1 cellular context compared by ENCODE assay signal in the genomic region with DNA sequence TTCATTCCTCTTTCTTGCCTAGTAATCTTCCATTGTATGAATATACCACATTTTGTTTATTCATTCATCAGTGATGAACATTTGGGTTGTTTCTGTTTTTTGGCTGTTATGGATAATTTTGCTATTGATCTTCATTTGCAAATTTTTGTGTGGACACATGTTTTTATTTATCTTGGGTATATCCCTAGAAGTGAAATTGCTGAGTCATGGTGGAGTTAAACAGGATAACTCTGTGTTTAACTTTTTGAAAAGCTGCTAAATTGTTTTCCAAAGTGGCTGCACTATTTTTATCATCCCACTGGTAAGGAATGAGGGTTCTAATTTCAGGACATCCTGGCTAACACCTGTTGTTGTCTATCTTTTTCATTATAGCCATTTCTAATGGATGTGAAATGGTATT.
TF ChIP-seq lines count a peak whose summit lies in the region.

No MANE protein-coding gene starts in this region.

TF ChIP-seq in GM23338, 12 proteins besides CTCF, POLR2A, EP300 and RAD21 (continued from another document):
- TF ChIP-seq, protein P1, sequence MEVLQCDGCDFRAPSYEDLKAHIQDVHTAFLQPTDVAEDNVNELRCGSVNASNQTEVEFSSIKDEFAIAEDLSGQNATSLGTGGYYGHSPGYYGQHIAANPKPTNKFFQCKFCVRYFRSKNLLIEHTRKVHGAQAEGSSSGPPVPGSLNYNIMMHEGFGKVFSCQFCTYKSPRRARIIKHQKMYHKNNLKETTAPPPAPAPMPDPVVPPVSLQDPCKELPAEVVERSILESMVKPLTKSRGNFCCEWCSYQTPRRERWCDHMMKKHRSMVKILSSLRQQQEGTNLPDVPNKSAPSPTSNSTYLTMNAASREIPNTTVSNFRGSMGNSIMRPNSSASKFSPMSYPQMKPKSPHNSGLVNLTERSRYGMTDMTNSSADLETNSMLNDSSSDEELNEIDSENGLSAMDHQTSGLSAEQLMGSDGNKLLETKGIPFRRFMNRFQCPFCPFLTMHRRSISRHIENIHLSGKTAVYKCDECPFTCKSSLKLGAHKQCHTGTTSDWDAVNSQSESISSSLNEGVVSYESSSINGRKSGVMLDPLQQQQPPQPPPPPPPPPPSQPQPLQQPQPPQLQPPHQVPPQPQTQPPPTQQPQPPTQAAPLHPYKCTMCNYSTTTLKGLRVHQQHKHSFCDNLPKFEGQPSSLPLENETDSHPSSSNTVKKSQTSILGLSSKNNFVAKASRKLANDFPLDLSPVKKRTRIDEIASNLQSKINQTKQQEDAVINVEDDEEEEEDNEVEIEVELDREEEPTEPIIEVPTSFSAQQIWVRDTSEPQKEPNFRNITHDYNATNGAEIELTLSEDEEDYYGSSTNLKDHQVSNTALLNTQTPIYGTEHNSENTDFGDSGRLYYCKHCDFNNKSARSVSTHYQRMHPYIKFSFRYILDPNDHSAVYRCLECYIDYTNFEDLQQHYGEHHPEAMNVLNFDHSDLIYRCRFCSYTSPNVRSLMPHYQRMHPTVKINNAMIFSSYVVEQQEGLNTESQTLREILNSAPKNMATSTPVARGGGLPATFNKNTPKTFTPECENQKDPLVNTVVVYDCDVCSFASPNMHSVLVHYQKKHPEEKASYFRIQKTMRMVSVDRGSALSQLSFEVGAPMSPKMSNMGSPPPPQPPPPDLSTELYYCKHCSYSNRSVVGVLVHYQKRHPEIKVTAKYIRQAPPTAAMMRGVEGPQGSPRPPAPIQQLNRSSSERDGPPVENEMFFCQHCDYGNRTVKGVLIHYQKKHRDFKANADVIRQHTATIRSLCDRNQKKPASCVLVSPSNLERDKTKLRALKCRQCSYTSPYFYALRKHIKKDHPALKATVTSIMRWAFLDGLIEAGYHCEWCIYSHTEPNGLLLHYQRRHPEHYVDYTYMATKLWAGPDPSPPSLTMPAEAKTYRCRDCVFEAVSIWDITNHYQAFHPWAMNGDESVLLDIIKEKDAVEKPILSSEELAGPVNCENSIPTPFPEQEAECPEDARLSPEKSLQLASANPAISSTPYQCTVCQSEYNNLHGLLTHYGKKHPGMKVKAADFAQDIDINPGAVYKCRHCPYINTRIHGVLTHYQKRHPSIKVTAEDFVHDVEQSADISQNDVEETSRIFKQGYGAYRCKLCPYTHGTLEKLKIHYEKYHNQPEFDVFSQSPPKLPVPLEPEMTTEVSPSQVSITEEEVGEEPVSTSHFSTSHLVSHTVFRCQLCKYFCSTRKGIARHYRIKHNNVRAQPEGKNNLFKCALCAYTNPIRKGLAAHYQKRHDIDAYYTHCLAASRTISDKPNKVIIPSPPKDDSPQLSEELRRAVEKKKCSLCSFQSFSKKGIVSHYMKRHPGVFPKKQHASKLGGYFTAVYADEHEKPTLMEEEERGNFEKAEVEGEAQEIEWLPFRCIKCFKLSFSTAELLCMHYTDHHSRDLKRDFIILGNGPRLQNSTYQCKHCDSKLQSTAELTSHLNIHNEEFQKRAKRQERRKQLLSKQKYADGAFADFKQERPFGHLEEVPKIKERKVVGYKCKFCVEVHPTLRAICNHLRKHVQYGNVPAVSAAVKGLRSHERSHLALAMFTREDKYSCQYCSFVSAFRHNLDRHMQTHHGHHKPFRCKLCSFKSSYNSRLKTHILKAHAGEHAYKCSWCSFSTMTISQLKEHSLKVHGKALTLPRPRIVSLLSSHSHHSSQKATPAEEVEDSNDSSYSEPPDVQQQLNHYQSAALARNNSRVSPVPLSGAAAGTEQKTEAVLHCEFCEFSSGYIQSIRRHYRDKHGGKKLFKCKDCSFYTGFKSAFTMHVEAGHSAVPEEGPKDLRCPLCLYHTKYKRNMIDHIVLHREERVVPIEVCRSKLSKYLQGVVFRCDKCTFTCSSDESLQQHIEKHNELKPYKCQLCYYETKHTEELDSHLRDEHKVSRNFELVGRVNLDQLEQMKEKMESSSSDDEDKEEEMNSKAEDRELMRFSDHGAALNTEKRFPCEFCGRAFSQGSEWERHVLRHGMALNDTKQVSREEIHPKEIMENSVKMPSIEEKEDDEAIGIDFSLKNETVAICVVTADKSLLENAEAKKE (CRISPR knock-in tag; IDR thresholded peaks at IDR 0.05): no peak
- TF ChIP-seq JUNB (IDR thresholded peaks at IDR 0.05; ENCODE audit: unreplicated experiment) (no peak), POLR2AphosphoS5 (IDR thresholded peaks at IDR 0.05; ENCODE audit: low read depth) (no peak), STAT1 (IDR thresholded peaks at IDR 0.05; ENCODE audit: unreplicated experiment) (no peak), EZH2phosphoT487 (IDR thresholded peaks at IDR 0.05; ENCODE audit: unreplicated experiment) (no peak), ZNF114 (CRISPR knock-in tag; IDR thresholded peaks at IDR 0.05) (no peak), EZH2 (IDR thresholded peaks at IDR 0.05; ENCODE audit: low read depth, unreplicated experiment) (no peak)
- TF ChIP-seq, protein P2, sequence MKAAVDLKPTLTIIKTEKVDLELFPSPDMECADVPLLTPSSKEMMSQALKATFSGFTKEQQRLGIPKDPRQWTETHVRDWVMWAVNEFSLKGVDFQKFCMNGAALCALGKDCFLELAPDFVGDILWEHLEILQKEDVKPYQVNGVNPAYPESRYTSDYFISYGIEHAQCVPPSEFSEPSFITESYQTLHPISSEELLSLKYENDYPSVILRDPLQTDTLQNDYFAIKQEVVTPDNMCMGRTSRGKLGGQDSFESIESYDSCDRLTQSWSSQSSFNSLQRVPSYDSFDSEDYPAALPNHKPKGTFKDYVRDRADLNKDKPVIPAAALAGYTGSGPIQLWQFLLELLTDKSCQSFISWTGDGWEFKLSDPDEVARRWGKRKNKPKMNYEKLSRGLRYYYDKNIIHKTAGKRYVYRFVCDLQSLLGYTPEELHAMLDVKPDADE (IDR thresholded peaks at IDR 0.05): no peak
- TF ChIP-seq, protein P3, sequence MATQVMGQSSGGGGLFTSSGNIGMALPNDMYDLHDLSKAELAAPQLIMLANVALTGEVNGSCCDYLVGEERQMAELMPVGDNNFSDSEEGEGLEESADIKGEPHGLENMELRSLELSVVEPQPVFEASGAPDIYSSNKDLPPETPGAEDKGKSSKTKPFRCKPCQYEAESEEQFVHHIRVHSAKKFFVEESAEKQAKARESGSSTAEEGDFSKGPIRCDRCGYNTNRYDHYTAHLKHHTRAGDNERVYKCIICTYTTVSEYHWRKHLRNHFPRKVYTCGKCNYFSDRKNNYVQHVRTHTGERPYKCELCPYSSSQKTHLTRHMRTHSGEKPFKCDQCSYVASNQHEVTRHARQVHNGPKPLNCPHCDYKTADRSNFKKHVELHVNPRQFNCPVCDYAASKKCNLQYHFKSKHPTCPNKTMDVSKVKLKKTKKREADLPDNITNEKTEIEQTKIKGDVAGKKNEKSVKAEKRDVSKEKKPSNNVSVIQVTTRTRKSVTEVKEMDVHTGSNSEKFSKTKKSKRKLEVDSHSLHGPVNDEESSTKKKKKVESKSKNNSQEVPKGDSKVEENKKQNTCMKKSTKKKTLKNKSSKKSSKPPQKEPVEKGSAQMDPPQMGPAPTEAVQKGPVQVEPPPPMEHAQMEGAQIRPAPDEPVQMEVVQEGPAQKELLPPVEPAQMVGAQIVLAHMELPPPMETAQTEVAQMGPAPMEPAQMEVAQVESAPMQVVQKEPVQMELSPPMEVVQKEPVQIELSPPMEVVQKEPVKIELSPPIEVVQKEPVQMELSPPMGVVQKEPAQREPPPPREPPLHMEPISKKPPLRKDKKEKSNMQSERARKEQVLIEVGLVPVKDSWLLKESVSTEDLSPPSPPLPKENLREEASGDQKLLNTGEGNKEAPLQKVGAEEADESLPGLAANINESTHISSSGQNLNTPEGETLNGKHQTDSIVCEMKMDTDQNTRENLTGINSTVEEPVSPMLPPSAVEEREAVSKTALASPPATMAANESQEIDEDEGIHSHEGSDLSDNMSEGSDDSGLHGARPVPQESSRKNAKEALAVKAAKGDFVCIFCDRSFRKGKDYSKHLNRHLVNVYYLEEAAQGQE (IDR thresholded peaks at IDR 0.05; ENCODE audit: unreplicated experiment): no peak
